In genomic region chr15:98981851-98982722, GRCh38 we compare ENCODE assay signal across 16 cellular contexts. TPM values are rescaled to one million over a fixed set of nuclear protein-coding genes. Genes with fewer than 3 reads are reported as not detected.
DNase-seq lines count a peak whose midpoint lies in the region; ATAC-seq, FAIRE-seq and TF ChIP-seq lines count a peak whose summit lies in the region.
"Had no signal": no experiment of that assay in that cellular context is flagged by ENCODE, and none has a peak within 500 bp of the region (broad histone marks: within the 10 kb centered on the region; RNA-seq: fewer than 3 reads in every experiment).

No MANE protein-coding gene starts in this region.

- TF ChIP-seq CTCF in D721Med (IDR thresholded peaks at IDR 0.05; ENCODE audit: insufficient read depth, missing control alignments) = no peak
- no peak for TF ChIP-seq CTCF in kidney (IDR thresholded peaks at IDR 0.05; ENCODE audit: borderline replicate concordance, extremely low read depth, insufficient read depth)

- FAIRE-seq in D721Med (lab: Jason Lieb, UNC) (no peak), kidney (lab: Jason Lieb, UNC) (no peak), H54 (lab: Jason Lieb, UNC) (no peak)
- FAIRE-seq: A204.1, G401.6 had no signal

- H3K9me3 Mint-ChIP-seq in activated CD4-positive, alpha-beta memory T cell treated with anti-CD3 and anti-CD28 coated beads, Interleukin-2, amount 10 ng/mL, durations not matched to agents 7 days and 5 days = peaks cover 8% of the 10 kb centered on the region
- peaks cover 13% of the 10 kb centered on the region for H3K9me3 Mint-ChIP-seq in activated CD4-positive, alpha-beta memory T cell treated with anti-CD3 and anti-CD28 coated beads for 36 hours

- peaks cover 0 to 3% of the 10 kb centered on the region in 2 donors for H3K4me1 ChIP-seq in kidney (ENCODE audit: control insufficient read depth in 1 of 2, insufficient read depth in 1 of 2, low read depth in 1 of 2, low read length in 2 of 2)

- DNase-seq in activated CD4-positive, alpha-beta memory T cell treated with anti-CD3 and anti-CD28 coated beads, Interleukin-2, amount 10 ng/mL, durations not matched to agents 7 days and 5 days = no peak
- DNase-seq in activated CD4-positive, alpha-beta memory T cell treated with anti-CD3 and anti-CD28 coated beads for 36 hours = no peak
- DNase-seq in M059J (ENCODE audit: low read depth) (peak; percentile 59), hepatic stellate cell (ENCODE audit: low spot score) (peak; percentile 48), D721Med (ENCODE audit: insufficient read length, low spot score) (no peak), kidney (no peak), H54 (ENCODE audit: insufficient read length, low spot score) (no peak)
- DNase-seq: activated CD8-positive, alpha-beta memory T cell treated with anti-CD3 and anti-CD28 coated beads, Interleukin-2, amount 10 ng/mL, durations not matched to agents 7 days and 5 days; amygdala; left ventricle myocardium superior; NCI-H774; T-helper 2 cell had no signal

- no peak overlapping the region for H3K9ac ChIP-seq in kidney (ENCODE audit: low read length in 2 of 2)

- peak overlapping the region; percentile 42 for H3K27ac Mint-ChIP-seq in activated CD4-positive, alpha-beta memory T cell treated with anti-CD3 and anti-CD28 coated beads, Interleukin-2, amount 10 ng/mL, durations not matched to agents 7 days and 5 days
- H3K27ac Mint-ChIP-seq in activated CD4-positive, alpha-beta memory T cell treated with anti-CD3 and anti-CD28 coated beads for 36 hours = no peak overlapping the region
- H3K27ac Mint-ChIP-seq: activated CD8-positive, alpha-beta memory T cell treated with anti-CD3 and anti-CD28 coated beads, Interleukin-2, amount 10 ng/mL, durations not matched to agents 7 days and 5 days had no signal

- POLR2A ChIA-PET in activated CD4-positive, alpha-beta memory T cell treated with anti-CD3 and anti-CD28 coated beads, Interleukin-2, amount 10 ng/mL, durations not matched to agents 7 days and 5 days (lab: Charles Lee) = no interaction called here
- POLR2A ChIA-PET in activated CD4-positive, alpha-beta memory T cell treated with anti-CD3 and anti-CD28 coated beads for 36 hours (lab: Charles Lee) = no interaction called here

- CTCF ChIA-PET in activated CD4-positive, alpha-beta memory T cell treated with anti-CD3 and anti-CD28 coated beads, Interleukin-2, amount 10 ng/mL, durations not matched to agents 7 days and 5 days (lab: Charles Lee) = no interaction called here
- CTCF ChIA-PET in activated CD4-positive, alpha-beta memory T cell treated with anti-CD3 and anti-CD28 coated beads for 36 hours (lab: Charles Lee) = no interaction called here

- intact Hi-C loops in activated CD4-positive, alpha-beta memory T cell treated with anti-CD3 and anti-CD28 coated beads for 36 hours (cut with micrococcal nuclease) = no loop called here
- intact Hi-C loops in kidney (cut with DNase I) = no loop called here

- TF ChIP-seq POLR2A in H54 (IDR thresholded peaks at IDR 0.05; ENCODE audit: low read depth, low read length) = no peak

- peaks cover 2% of the 10 kb centered on the region for H3K36me3 Mint-ChIP-seq in activated CD4-positive, alpha-beta memory T cell treated with anti-CD3 and anti-CD28 coated beads, Interleukin-2, amount 10 ng/mL, durations not matched to agents 7 days and 5 days (ENCODE audit: low read depth)
- peaks cover under 1% of the 10 kb centered on the region for H3K36me3 Mint-ChIP-seq in activated CD4-positive, alpha-beta memory T cell treated with anti-CD3 and anti-CD28 coated beads for 36 hours
- H3K36me3 Mint-ChIP-seq: activated CD8-positive, alpha-beta memory T cell treated with anti-CD3 and anti-CD28 coated beads, Interleukin-2, amount 10 ng/mL, durations not matched to agents 7 days and 5 days had no signal

- ATAC-seq in HG03196 (IDR thresholded peaks at IDR 0.05; ENCODE audit: unreplicated experiment) = no peak
- ATAC-seq: activated CD8-positive, alpha-beta memory T cell treated with anti-CD3 and anti-CD28 coated beads, Interleukin-2, amount 10 ng/mL, durations not matched to agents 7 days and 5 days had no signal

- H3K36me3 ChIP-seq in kidney (ENCODE audit: control insufficient read depth in 1 of 2, insufficient read depth in 2 of 2, low read length in 2 of 2) = no peaks in the 10 kb centered on the region

- H3K4me1 Mint-ChIP-seq in activated CD4-positive, alpha-beta memory T cell treated with anti-CD3 and anti-CD28 coated beads, Interleukin-2, amount 10 ng/mL, durations not matched to agents 7 days and 5 days = peaks cover 5% of the 10 kb centered on the region
- H3K4me1 Mint-ChIP-seq in activated CD4-positive, alpha-beta memory T cell treated with anti-CD3 and anti-CD28 coated beads for 36 hours (ENCODE audit: low read depth) = no peaks in the 10 kb centered on the region
- H3K4me1 Mint-ChIP-seq: activated CD8-positive, alpha-beta memory T cell treated with anti-CD3 and anti-CD28 coated beads, Interleukin-2, amount 10 ng/mL, durations not matched to agents 7 days and 5 days had no signal

- H3K4me3 Mint-ChIP-seq in activated CD4-positive, alpha-beta memory T cell treated with anti-CD3 and anti-CD28 coated beads, Interleukin-2, amount 10 ng/mL, durations not matched to agents 7 days and 5 days = no peak overlapping the region
- no peak overlapping the region for H3K4me3 Mint-ChIP-seq in activated CD4-positive, alpha-beta memory T cell treated with anti-CD3 and anti-CD28 coated beads for 36 hours
- H3K4me3 Mint-ChIP-seq: activated CD8-positive, alpha-beta memory T cell treated with anti-CD3 and anti-CD28 coated beads, Interleukin-2, amount 10 ng/mL, durations not matched to agents 7 days and 5 days had no signal

- no peak overlapping the region for H3K4me3 ChIP-seq in kidney (ENCODE audit: low read length in 2 of 2)

- peaks cover 0 to 3% of the 10 kb centered on the region in 2 donors for H3K9me3 ChIP-seq in kidney (ENCODE audit: control insufficient read depth in 1 of 2, low read length in 2 of 2)

- H3K27me3 Mint-ChIP-seq in activated CD4-positive, alpha-beta memory T cell treated with anti-CD3 and anti-CD28 coated beads, Interleukin-2, amount 10 ng/mL, durations not matched to agents 7 days and 5 days = peaks cover 2% of the 10 kb centered on the region
- H3K27me3 Mint-ChIP-seq in activated CD4-positive, alpha-beta memory T cell treated with anti-CD3 and anti-CD28 coated beads for 36 hours = peaks cover 10% of the 10 kb centered on the region
- H3K27me3 Mint-ChIP-seq: activated CD8-positive, alpha-beta memory T cell treated with anti-CD3 and anti-CD28 coated beads, Interleukin-2, amount 10 ng/mL, durations not matched to agents 7 days and 5 days had no signal

- H3K27ac ChIP-seq in kidney (ENCODE audit: low read depth in 2 of 2, low read length in 2 of 2) = no peak overlapping the region

RNA-seq across cellular contexts. Expression of gene PGPEP1L, which starts 25.5 kb away (rescaled TPM):
- total RNA-seq in activated CD4-positive, alpha-beta memory T cell treated with anti-CD3 and anti-CD28 coated beads, Interleukin-2, amount 10 ng/mL, durations not matched to agents 7 days and 5 days = not detected
- not detected for total RNA-seq in activated CD4-positive, alpha-beta memory T cell treated with anti-CD3 and anti-CD28 coated beads for 36 hours
- not detected in 2 replicates for total RNA-seq in M059J (2014; rRNA removed; shearing (Covaris generic))
- 1.1 TPM for total RNA-seq in kidney
- 1.1 TPM for polyA plus RNA-seq in kidney (ENCODE audit: insufficient read depth, low read depth, low replicate concordance)
- total RNA-seq: activated CD8-positive, alpha-beta memory T cell treated with anti-CD3 and anti-CD28 coated beads, Interleukin-2, amount 10 ng/mL, durations not matched to agents 7 days and 5 days; pulmonary artery endothelial cell had no signal

Comparison
In these comparisons a context has a peak if more than half of its experiments do, and no peak if none do; other contexts are left out.
1. DNase-seq: peak in M059J (single experiment) and hepatic stellate cell (single experiment); none in activated CD4-positive, alpha-beta memory T cell treated with anti-CD3 and anti-CD28 coated beads, Interleukin-2, amount 10 ng/mL, durations not matched to agents 7 days and 5 days (single experiment), activated CD4-positive, alpha-beta memory T cell treated with anti-CD3 and anti-CD28 coated beads for 36 hours (single experiment), D721Med (single experiment), kidney (single experiment) and H54 (single experiment).